In genomic region chrX:87063622-87064021, GRCh38 we compare ENCODE assay signal across 1 cellular context.
A peak's percentile ranks its signal among the peaks of the same experiment; 100 is the strongest.
TF ChIP-seq lines count a peak whose summit lies in the region.

No MANE protein-coding gene starts in this region.

TF ChIP-seq in A549, 52 proteins besides CTCF, POLR2A, EP300 and RAD21:
- TF ChIP-seq PBX3 (IDR thresholded peaks at IDR 0.05) (no peak), NFE2L2 (conservative IDR thresholded peaks at IDR 0.05; ENCODE audit: low read length) (peak; percentile 46; the same call in 1 of the 2 replicates), HDAC2 (IDR thresholded peaks at IDR 0.05) (no peak), MAFK (IDR thresholded peaks at IDR 0.05; ENCODE audit: partially characterized antibody) (peak; percentile 40), REST (IDR thresholded peaks at IDR 0.05) (no peak), ELK1 (IDR thresholded peaks at IDR 0.05; ENCODE audit: low read depth, low read length) (no peak)
